Comparison of ENCODE assay signal across 19 cellular contexts in genomic region chr1:44725309-44725698, GRCh38. TPM values are rescaled to one million over a fixed set of nuclear protein-coding genes. Genes with fewer than 3 reads are reported as not detected.
DNase-seq lines count a peak whose midpoint lies in the region; ATAC-seq, FAIRE-seq and TF ChIP-seq lines count a peak whose summit lies in the region.
"Had no signal": no experiment of that assay in that cellular context is flagged by ENCODE, and none has a peak within 500 bp of the region (broad histone marks: within the 10 kb centered on the region; RNA-seq: fewer than 3 reads in every experiment).

No MANE protein-coding gene starts in this region.

- CTCF ChIA-PET in T-cell (lab: Charles Lee), result interaction anchor here in 1 of 2 donors (0.7 kb wide), 1 partner anchor 10 kb away, joined by 3 read pairs; no protein-coding TSS in a partner anchor
- CTCF ChIA-PET in H1 (lab: Charles Lee; ENCODE audit: partially characterized antibody), result interaction anchor here (1.1 to 1.4 kb wide), 4 partner anchors 9 to 116 kb away, joined by 3 to 6 read pairs (median 4); partner anchors contain the start of gene DYNLT4

- no peak for TF ChIP-seq EP300 in H1 (IDR thresholded peaks at IDR 0.05; ENCODE audit: borderline replicate concordance in 1 of 2, low read depth in 2 of 2, low read length in 2 of 2)

- H3K79me2 ChIP-seq in H1 (ENCODE audit: control insufficient read depth in 1 of 2, insufficient read depth in 2 of 2, low read length in 2 of 2), result no peaks in the 10 kb centered on the region

- ATAC-seq in T-cell (replicated peaks in 1 of 4) (no peak), HG02588 (IDR thresholded peaks at IDR 0.05; ENCODE audit: unreplicated experiment) (no peak)
- ATAC-seq: gastrocnemius medialis, right cardiac atrium had no signal

- H4K5ac ChIP-seq in H1 (ENCODE audit: insufficient read length, low read depth, low read length), result no peak overlapping the region

- no peak overlapping the region for H3K4me2 ChIP-seq in H1 (ENCODE audit: insufficient read depth in 1 of 2, low read depth in 2 of 2, low read length in 2 of 2)

- H3K23me2 ChIP-seq in H1 (ENCODE audit: low read depth, low read length), result no peaks in the 10 kb centered on the region

- POLR2A ChIA-PET in T-cell (lab: Charles Lee), result interaction anchor here in 1 of 2 donors (0.6 kb wide), 1 partner anchor 15 kb away, joined by 4 read pairs; no protein-coding TSS in a partner anchor
- POLR2A ChIA-PET in H1 (lab: Charles Lee; ENCODE audit: partially characterized antibody), result interaction anchor here (0.5 to 22.5 kb wide), 7 partner anchors 7 to 955 kb away, joined by 3 to 428 read pairs (median 5); partner anchors contain the start of genes BEST4, RNU5D-1 and RPS8

- no peak overlapping the region for H3K27ac ChIP-seq in H1 (ENCODE audit: low read depth, low read length)
- H3K27ac ChIP-seq in thymus (ENCODE audit: low read depth), result peak overlapping the region; percentile 60
- H3K27ac ChIP-seq: gastrocnemius medialis had no signal

- H2BK120ac ChIP-seq in H1 (replicated peaks; ENCODE audit: low read depth, low read length), result no peak overlapping the region

- peak overlapping the region; percentile 77 for H3K4me3 Mint-ChIP-seq in activated naive CD4-positive, alpha-beta T cell treated with anti-CD3 and anti-CD28 coated beads, Interleukin-2, amount 50 U/mL, for 24 hours
- H3K4me3 Mint-ChIP-seq in T-cell, result peak overlapping the region in 1 of 3 donors; percentile 75
- H3K4me3 Mint-ChIP-seq: mesothelial cell of epicardium had no signal

- no peaks in the 10 kb centered on the region for H3K9me3 ChIP-seq in H1 (ENCODE audit: insufficient read depth in 2 of 2, low read depth in 1 of 2, low read length in 1 of 2)
- no peaks in the 10 kb centered on the region for H3K9me3 ChIP-seq in thymus (ENCODE audit: control insufficient read depth)
- H3K9me3 ChIP-seq: gastrocnemius medialis had no signal

- 90% methylated on average over 11 of the region's 11 CpGs; no CpG with 5 or more reads in 1 of the 2 experiments for WGBS in H1 (ENCODE audit: extremely low coverage in 1 of 2, insufficient coverage in 1 of 2, insufficient read length in 1 of 2, insufficient replicate concordance in 2 of 2, low coverage in 1 of 2, low lambda C conversion rate in 2 of 2, missing lambda C conversion rate in 1 of 2), 2 experiments
- WGBS in thymus, result 97% methylated on average over 11 of the region's 11 CpGs

- H3K79me1 ChIP-seq in H1 (ENCODE audit: low read depth, low read length), result no peaks in the 10 kb centered on the region

- H3K36me3 Mint-ChIP-seq in activated naive CD4-positive, alpha-beta T cell treated with anti-CD3 and anti-CD28 coated beads, Interleukin-2, amount 50 U/mL, for 24 hours, result no peaks in the 10 kb centered on the region
- no peaks in the 10 kb centered on the region for H3K36me3 Mint-ChIP-seq in T-cell
- H3K36me3 Mint-ChIP-seq: mesothelial cell of epicardium had no signal

- H2AFZ ChIP-seq in H1 (ENCODE audit: low read length), result peak overlapping the region; percentile 6; the same call in 1 of the 2 replicates

- FAIRE-seq in H1 (lab: Jason Lieb, UNC), result no peak

- no peak overlapping the region for H3K4me3 ChIP-seq in H1 (ENCODE audit: extremely low read depth in 1 of 4, insufficient read depth in 2 of 4, low read depth in 3 of 4, low read length in 4 of 4)
- H3K4me3 ChIP-seq in thymus (ENCODE audit: low read length), result no peak overlapping the region
- H3K4me3 ChIP-seq: gastrocnemius medialis had no signal

- H3K4ac ChIP-seq in H1 (replicated peaks; ENCODE audit: insufficient read length, low read depth, low read length), result no peak overlapping the region

- peaks cover 63% of the 10 kb centered on the region for H3K4me1 Mint-ChIP-seq in activated naive CD4-positive, alpha-beta T cell treated with anti-CD3 and anti-CD28 coated beads, Interleukin-2, amount 50 U/mL, for 24 hours
- H3K4me1 Mint-ChIP-seq in T-cell, result peaks cover 50 to 63% (median 54%) of the 10 kb centered on the region in 3 donors

- H2AK5ac ChIP-seq in H1 (ENCODE audit: low read depth, low read length), result no peak overlapping the region

- TF ChIP-seq POLR2A in H1 (IDR thresholded peaks at IDR 0.05; ENCODE audit: control extremely low read depth in 1 of 2, low read depth in 2 of 2, low read length in 2 of 2), result no peak

- H3K27me3 ChIP-seq in H1 (replicated peaks in 1 of 4; ENCODE audit: control insufficient read depth in 3 of 4, extremely low read depth in 1 of 4, insufficient read depth in 3 of 4, low read length in 3 of 4) (no peaks in the 10 kb centered on the region), thymus (ENCODE audit: control insufficient read depth, insufficient read depth) (no peaks in the 10 kb centered on the region)
- H3K27me3 ChIP-seq: gastrocnemius medialis had no signal

- H3K14ac ChIP-seq in H1 (ENCODE audit: insufficient read length), result no peak overlapping the region

- peaks cover 0 to 1% (median 0%) of the 10 kb centered on the region in 4 experiments; a peak in 4 of 7 replicates for H3K4me1 ChIP-seq in H1 (replicated peaks in 1 of 4; ENCODE audit: control insufficient read depth in 3 of 4, insufficient read depth in 4 of 4, low read length in 3 of 4)
- peaks cover 5% of the 10 kb centered on the region for H3K4me1 ChIP-seq in thymus (ENCODE audit: control insufficient read depth, insufficient read depth, low read length)
- H3K4me1 ChIP-seq: gastrocnemius medialis had no signal

- H3K9ac ChIP-seq in H1 (replicated peaks in 1 of 4; ENCODE audit: extremely low read depth in 1 of 4, low read depth in 3 of 4, low read length in 3 of 4), result no peak overlapping the region

- TF ChIP-seq RAD21 in H1 (IDR thresholded peaks at IDR 0.05 in 1 of 2, conservative IDR thresholded peaks at IDR 0.05 in 1 of 2; ENCODE audit: low read depth in 2 of 2, low read length in 2 of 2), result no peak

- H4K91ac ChIP-seq in H1 (replicated peaks; ENCODE audit: insufficient read length, low read length), result no peak overlapping the region

- H2BK15ac ChIP-seq in H1 (ENCODE audit: low read length), result peak overlapping the region; percentile 88; the same call in 1 of the 2 replicates

- no peak overlapping the region for H3K18ac ChIP-seq in H1 (ENCODE audit: extremely low read depth, low read length)

- no peak overlapping the region for H3K23ac ChIP-seq in H1 (ENCODE audit: insufficient read length)

- H2BK5ac ChIP-seq in H1 (ENCODE audit: low read depth, low read length), result peak overlapping the region; percentile 48

- H4K8ac ChIP-seq in H1 (ENCODE audit: extremely low read depth, insufficient read depth, low read length), result no peak overlapping the region

- H3K56ac ChIP-seq in H1 (replicated peaks; ENCODE audit: insufficient read length, low read depth, low read length), result no peak overlapping the region

- no peak for DNase-seq in activated naive CD4-positive, alpha-beta T cell (lab: John Stamatoyannopoulos, UW)
- DNase-seq in T-cell (no peak), H1 (ENCODE audit: low read depth in 1 of 2, low spot score in 2 of 2) (no peak), foreskin melanocyte (no peak)
- DNase-seq: gastrocnemius medialis, IMR-90, MM.1S, NCI-H1694 treated with DMSO at 0.1 percent for 48 hours, occipital lobe, right cardiac atrium, SW 1271 had no signal

- no peaks in the 10 kb centered on the region for H3K27me3 Mint-ChIP-seq in activated naive CD4-positive, alpha-beta T cell treated with anti-CD3 and anti-CD28 coated beads, Interleukin-2, amount 50 U/mL, for 24 hours
- H3K27me3 Mint-ChIP-seq in T-cell, result no peaks in the 10 kb centered on the region

- peak overlapping the region; percentile 95 for H3K27ac Mint-ChIP-seq in activated naive CD4-positive, alpha-beta T cell treated with anti-CD3 and anti-CD28 coated beads, Interleukin-2, amount 50 U/mL, for 24 hours
- peak overlapping the region; percentile 90 to 91 for H3K27ac Mint-ChIP-seq in T-cell
- H3K27ac Mint-ChIP-seq: mesothelial cell of epicardium had no signal

- no peak for TF ChIP-seq CTCF in H1 (IDR thresholded peaks at IDR 0.05; ENCODE audit: control extremely low read depth in 1 of 3, insufficient read depth in 1 of 3, low read depth in 1 of 3, low read length in 3 of 3)

- no peak overlapping the region for H2BK20ac ChIP-seq in H1 (ENCODE audit: low read length)

- H3K36me3 ChIP-seq in H1 (ENCODE audit: control insufficient read depth in 2 of 4, insufficient read depth in 4 of 4, low read length in 3 of 4) (no peaks in the 10 kb centered on the region), thymus (ENCODE audit: control insufficient read depth, insufficient read depth) (peaks cover 7% of the 10 kb centered on the region)
- H3K36me3 ChIP-seq: gastrocnemius medialis had no signal

- no peaks in the 10 kb centered on the region for H3K9me3 Mint-ChIP-seq in activated naive CD4-positive, alpha-beta T cell treated with anti-CD3 and anti-CD28 coated beads, Interleukin-2, amount 50 U/mL, for 24 hours
- no peaks in the 10 kb centered on the region for H3K9me3 Mint-ChIP-seq in T-cell
- H3K9me3 Mint-ChIP-seq: mesothelial cell of epicardium had no signal

- no peaks in the 10 kb centered on the region for H4K20me1 ChIP-seq in H1 (replicated peaks in 1 of 2; ENCODE audit: control insufficient read depth in 1 of 2, insufficient read depth in 2 of 2, low read length in 2 of 2)

- no peak overlapping the region; the same call in 1 of the 2 replicates for H2BK12ac ChIP-seq in H1 (ENCODE audit: low read depth, low read length)

RNA-seq across cellular contexts. Expression of gene RNU5D-1, which starts 5.7 kb away (rescaled TPM):
- 10 to 100 TPM in 1 of 5 donors, not detected in 4; 21.4 TPM for total RNA-seq in T-cell
- total RNA-seq in H1 (2021; fragmentation: NEBNext Ultra II Directional; extraction: Animal tissue kit (Norgen Biotek cat#: 25700)), result 17.4 TPM in 1 of 2 replicates, not detected in the other
- polyA plus RNA-seq in H1 (2011; rRNA removed), result under 0.01 TPM in 1 of 2 replicates, not detected in the other
- polyA plus RNA-seq in H1 (2011; cell fraction: cytosol; rRNA removed), result not detected
- not detected for polyA plus RNA-seq in H1 (2011; cell fraction: nucleus; rRNA removed)
- polyA plus RNA-seq in H1 (2012, experiment 1 of 2), result not detected in 4 replicates
- polyA plus RNA-seq in H1 (2012, experiment 2 of 2), result not detected
- not detected for polyA plus RNA-seq in H1 (2013, experiment 1 of 2)
- not detected for polyA plus RNA-seq in H1 (2013, experiment 2 of 2)
- under 0.01 TPM in 2 replicates for polyA minus RNA-seq in H1 (2011; rRNA and poly(A)+ RNA removed)
- 360 TPM for polyA minus RNA-seq in H1 (2011; cell fraction: cytosol; rRNA and poly(A)+ RNA removed)
- polyA minus RNA-seq in H1 (2011; cell fraction: nucleus; rRNA and poly(A)+ RNA removed), result under 0.01 TPM
- not detected for polyA plus RNA-seq in thymus
- total RNA-seq: activated CD8-positive, alpha-beta memory T cell treated with anti-CD3 and anti-CD28 coated beads for 36 hours; epithelial cell of proximal tubule; gastrocnemius medialis; IMR-90; mesothelial cell of epicardium; NCI-H460; occipital lobe; right cardiac atrium; ureter had no signal
- polyA plus RNA-seq: IMR-90, right cardiac atrium had no signal

RNA-seq across cellular contexts. Expression of gene KIF2C, which starts 14.3 kb away (rescaled TPM):
- total RNA-seq in T-cell, result 1 to 10 TPM in 3 of 5 donors, under 1 TPM in 2; 0.68 to 1.6 (median 1.1) TPM
- 66.4 and 68.1 TPM in 2 replicates for total RNA-seq in H1 (2021; fragmentation: NEBNext Ultra II Directional; extraction: Animal tissue kit (Norgen Biotek cat#: 25700))
- polyA plus RNA-seq in H1 (2011; rRNA removed), result 36.7 and 41.8 TPM in 2 replicates
- polyA plus RNA-seq in H1 (2011; cell fraction: cytosol; rRNA removed), result 57.4 TPM
- polyA plus RNA-seq in H1 (2011; cell fraction: nucleus; rRNA removed), result 56.1 TPM
- polyA plus RNA-seq in H1 (2012, experiment 1 of 2), result 52.0 to 56.6 TPM (median 53.3 TPM) in 4 replicates
- 17.3 TPM for polyA plus RNA-seq in H1 (2012, experiment 2 of 2)
- polyA plus RNA-seq in H1 (2013, experiment 1 of 2), result 52.4 TPM
- 49.1 TPM for polyA plus RNA-seq in H1 (2013, experiment 2 of 2)
- 72.0 and 73.1 TPM in 2 replicates for polyA minus RNA-seq in H1 (2011; rRNA and poly(A)+ RNA removed)
- polyA minus RNA-seq in H1 (2011; cell fraction: cytosol; rRNA and poly(A)+ RNA removed), result 35.7 TPM
- 28.7 TPM for polyA minus RNA-seq in H1 (2011; cell fraction: nucleus; rRNA and poly(A)+ RNA removed)
- polyA plus RNA-seq in thymus, result 6.2 TPM

RNA-seq across cellular contexts. Expression of gene RPS8, which starts 50.0 kb away (rescaled TPM):
- total RNA-seq in T-cell, result 1,000 to 10,000 TPM; 2,713 to 2,895 (median 2,873) TPM
- 2,387 and 2,407 TPM in 2 replicates for total RNA-seq in H1 (2021; fragmentation: NEBNext Ultra II Directional; extraction: Animal tissue kit (Norgen Biotek cat#: 25700))
- 2,239 and 2,261 TPM in 2 replicates for polyA plus RNA-seq in H1 (2011; rRNA removed)
- polyA plus RNA-seq in H1 (2011; cell fraction: cytosol; rRNA removed), result 3,193 TPM
- polyA plus RNA-seq in H1 (2011; cell fraction: nucleus; rRNA removed), result 1,937 TPM
- polyA plus RNA-seq in H1 (2012, experiment 1 of 2), result 2,656 to 3,207 TPM (median 2,890 TPM) in 4 replicates
- polyA plus RNA-seq in H1 (2012, experiment 2 of 2), result 2,335 TPM
- 6,208 TPM for polyA plus RNA-seq in H1 (2013, experiment 1 of 2)
- 6,380 TPM for polyA plus RNA-seq in H1 (2013, experiment 2 of 2)
- 576 and 640 TPM in 2 replicates for polyA minus RNA-seq in H1 (2011; rRNA and poly(A)+ RNA removed)
- 767 TPM for polyA minus RNA-seq in H1 (2011; cell fraction: cytosol; rRNA and poly(A)+ RNA removed)
- polyA minus RNA-seq in H1 (2011; cell fraction: nucleus; rRNA and poly(A)+ RNA removed), result 598 TPM
- 3,732 TPM for polyA plus RNA-seq in thymus

RNA-seq across cellular contexts. Expression of gene ARMH1, which starts 50.8 kb away (rescaled TPM):
- total RNA-seq in T-cell, result 100 to 1,000 TPM in 1 of 5 donors, 10 to 100 TPM in 4; 49.5 to 102 (median 89.7) TPM
- total RNA-seq in H1 (2021; fragmentation: NEBNext Ultra II Directional; extraction: Animal tissue kit (Norgen Biotek cat#: 25700)), result 0.63 and 0.82 TPM in 2 replicates
- polyA plus RNA-seq in H1 (2011; rRNA removed) (0.85 and 3.3 TPM in 2 replicates), thymus (577 TPM)
- 1.7 TPM for polyA plus RNA-seq in H1 (2011; cell fraction: cytosol; rRNA removed)
- 10.3 TPM for polyA plus RNA-seq in H1 (2011; cell fraction: nucleus; rRNA removed)
- 1.6 to 1.7 TPM (median 1.7 TPM) in 4 replicates for polyA plus RNA-seq in H1 (2012, experiment 1 of 2)
- polyA plus RNA-seq in H1 (2012, experiment 2 of 2), result 0.87 TPM
- 0.65 TPM for polyA plus RNA-seq in H1 (2013, experiment 1 of 2)
- polyA plus RNA-seq in H1 (2013, experiment 2 of 2), result 0.81 TPM
- 0.41 and 1.2 TPM in 2 replicates for polyA minus RNA-seq in H1 (2011; rRNA and poly(A)+ RNA removed)
- 2.7 TPM for polyA minus RNA-seq in H1 (2011; cell fraction: cytosol; rRNA and poly(A)+ RNA removed)
- 1.7 TPM for polyA minus RNA-seq in H1 (2011; cell fraction: nucleus; rRNA and poly(A)+ RNA removed)
- total RNA-seq: epithelial cell of proximal tubule had no signal

RNA-seq across cellular contexts. Expression of gene TMEM53, which starts 51.0 kb away (rescaled TPM):
- total RNA-seq in T-cell, result 1 to 10 TPM; 1.1 to 2.8 (median 2.2) TPM
- 6.7 and 9.5 TPM in 2 replicates for total RNA-seq in H1 (2021; fragmentation: NEBNext Ultra II Directional; extraction: Animal tissue kit (Norgen Biotek cat#: 25700))
- polyA plus RNA-seq in H1 (2011; rRNA removed) (27.9 and 38.9 TPM in 2 replicates), thymus (5.5 TPM)
- polyA plus RNA-seq in H1 (2011; cell fraction: cytosol; rRNA removed), result 16.2 TPM
- 13.8 TPM for polyA plus RNA-seq in H1 (2011; cell fraction: nucleus; rRNA removed)
- 7.9 to 14.5 TPM (median 11.6 TPM) in 4 replicates for polyA plus RNA-seq in H1 (2012, experiment 1 of 2)
- polyA plus RNA-seq in H1 (2012, experiment 2 of 2), result 10.1 TPM
- polyA plus RNA-seq in H1 (2013, experiment 1 of 2), result 9.7 TPM
- polyA plus RNA-seq in H1 (2013, experiment 2 of 2), result 10.5 TPM
- 10.7 and 11.6 TPM in 2 replicates for polyA minus RNA-seq in H1 (2011; rRNA and poly(A)+ RNA removed)
- polyA minus RNA-seq in H1 (2011; cell fraction: cytosol; rRNA and poly(A)+ RNA removed), result 8.9 TPM
- 5.7 TPM for polyA minus RNA-seq in H1 (2011; cell fraction: nucleus; rRNA and poly(A)+ RNA removed)

Comparison
In these comparisons a context has a peak if more than half of its experiments do, and no peak if none do; other contexts are left out.
1. RNA of gene KIF2C, which starts 14.3 kb away (total RNA-seq): 66.4 to 68.1 TPM in H1; 0.68 to 1.6 TPM in T-cell; every median in the first group is over 10 times any median in the second.